25 cellular contexts compared by ENCODE assay signal in the genomic region with DNA sequence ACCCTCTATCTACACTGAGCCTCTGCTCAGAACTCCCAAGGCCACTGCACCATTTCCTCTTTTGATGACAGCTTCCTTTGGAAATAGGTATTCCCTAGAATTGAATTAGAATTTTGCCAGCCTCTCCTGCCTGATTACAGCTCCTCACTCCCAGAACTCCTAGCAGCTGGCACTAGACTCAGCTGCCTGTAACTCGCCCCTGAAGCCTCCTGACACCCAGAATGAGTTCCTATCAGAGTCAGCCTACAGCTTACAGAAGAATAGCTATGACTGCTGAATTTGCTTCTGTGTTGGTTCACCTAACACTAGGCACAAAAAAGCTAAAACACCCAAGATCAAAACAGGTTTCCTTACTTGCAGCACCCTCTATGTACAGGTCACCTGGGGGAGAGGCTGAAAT.
DNase-seq lines count a peak whose midpoint lies in the region; ATAC-seq and TF ChIP-seq lines count a peak whose summit lies in the region.
"Had no signal": no experiment of that assay in that cellular context is flagged by ENCODE, and none has a peak within 500 bp of the region (broad histone marks: within the 10 kb centered on the region; RNA-seq: fewer than 3 reads in every experiment).

No MANE protein-coding gene starts in this region.

- H3K27ac ChIP-seq in angular gyrus (ENCODE audit: low read depth, low read length) (peak overlapping the region; percentile 44), esophagus muscularis mucosa (replicated peaks in 1 of 4) (peak overlapping the region; percentile 82 to 89 (median 84))
- H3K27ac ChIP-seq: A549, GM23248, SJCRH30 had no signal

- H3K4me3 Mint-ChIP-seq in osteocyte (ENCODE audit: unreplicated experiment): no peak overlapping the region
- H3K4me3 Mint-ChIP-seq: CD4-positive, alpha-beta memory T cell; H9 had no signal

- no peak for TF ChIP-seq POLR2A in esophagus muscularis mucosa (IDR thresholded peaks at IDR 0.05; ENCODE audit: low read depth)

- DNase-seq in esophagus muscularis mucosa (ENCODE audit: extremely low spot score): no peak
- DNase-seq in left ventricle myocardium superior: no peak
- DNase-seq in osteocyte (ENCODE audit: extremely low spot score, unreplicated experiment): peak; percentile 17
- no peak for DNase-seq in foreskin melanocyte
- DNase-seq in hepatic stellate cell (ENCODE audit: low spot score): no peak
- DNase-seq: C1 segment of cervical spinal cord; CD4-positive, alpha-beta memory T cell; COR-L47; DMS53; GM23248; H9; KBM-7; MV-4-11; NCI-H1105; NCI-H1436 treated with DMSO at 0.1 percent for 48 hours; NCI-H187 treated with DMSO at 0.1 percent for 48 hours; NCI-H2107; NCI-H526 treated with DMSO at 0.1 percent for 48 hours; Peyer's patch; SJCRH30 had no signal

- H3K4me3 ChIP-seq in esophagus muscularis mucosa: no peak overlapping the region
- H3K4me3 ChIP-seq: A549, GM23248, Peyer's patch, SJCRH30 had no signal

- no peak for TF ChIP-seq CTCF in esophagus muscularis mucosa (IDR thresholded peaks at IDR 0.05)
- TF ChIP-seq CTCF in osteocyte (IDR thresholded peaks at IDR 0.05): no peak

- H3K4me1 ChIP-seq in esophagus muscularis mucosa: peaks cover 27 to 70% (median 57%) of the 10 kb centered on the region in 4 donors
- H3K4me1 ChIP-seq: A549, SJCRH30 had no signal

- 63% methylated on average over 1 of the region's 1 CpG for whole genome bisulfite sequencing in esophagus muscularis mucosa

- H3K27ac Mint-ChIP-seq in osteocyte (ENCODE audit: unreplicated experiment): no peak overlapping the region
- H3K27ac Mint-ChIP-seq: CD4-positive, alpha-beta memory T cell; H9 had no signal

- H3K36me3 Mint-ChIP-seq in osteocyte (ENCODE audit: unreplicated experiment): no peaks in the 10 kb centered on the region
- H3K36me3 Mint-ChIP-seq: CD4-positive, alpha-beta memory T cell had no signal

- intact Hi-C loops in esophagus muscularis mucosa (cut with DNase I) (loop anchor here (10.0 kb wide), 1 partner anchor 184 kb away; no protein-coding TSS in a partner anchor), left ventricle myocardium superior (cut with micrococcal nuclease) (no loop called here)

- ATAC-seq in left ventricle myocardium superior (peak; percentile 84), GM21528 (IDR thresholded peaks at IDR 0.05; ENCODE audit: low FRiP score, unreplicated experiment) (no peak), HG02798 (IDR thresholded peaks at IDR 0.05; ENCODE audit: poor library complexity, unreplicated experiment) (no peak)
- ATAC-seq: A549, SK-N-SH treated with all-trans-retinoic acid at 6 μM for 48 hours had no signal

- no peaks in the 10 kb centered on the region for H3K9me3 Mint-ChIP-seq in osteocyte (ENCODE audit: unreplicated experiment)
- H3K9me3 Mint-ChIP-seq: H9 had no signal

- no peaks in the 10 kb centered on the region for H3K9me3 ChIP-seq in esophagus muscularis mucosa
- H3K9me3 ChIP-seq: A549, Peyer's patch, SJCRH30 had no signal

- H3K4me1 Mint-ChIP-seq in osteocyte (ENCODE audit: unreplicated experiment): no peaks in the 10 kb centered on the region
- H3K4me1 Mint-ChIP-seq: CD4-positive, alpha-beta memory T cell had no signal

- peaks cover 60% of the 10 kb centered on the region for H3K27me3 Mint-ChIP-seq in osteocyte (ENCODE audit: unreplicated experiment)
- H3K27me3 Mint-ChIP-seq: CD4-positive, alpha-beta memory T cell had no signal

- no peaks in the 10 kb centered on the region for H3K36me3 ChIP-seq in esophagus muscularis mucosa
- H3K36me3 ChIP-seq: Peyer's patch, SJCRH30 had no signal

- no peaks in the 10 kb centered on the region for H3K27me3 ChIP-seq in esophagus muscularis mucosa
- H3K27me3 ChIP-seq: Peyer's patch, SJCRH30 had no signal

- no peak for TF ChIP-seq EP300 in esophagus muscularis mucosa (IDR thresholded peaks at IDR 0.05)
